In the genomic region with DNA sequence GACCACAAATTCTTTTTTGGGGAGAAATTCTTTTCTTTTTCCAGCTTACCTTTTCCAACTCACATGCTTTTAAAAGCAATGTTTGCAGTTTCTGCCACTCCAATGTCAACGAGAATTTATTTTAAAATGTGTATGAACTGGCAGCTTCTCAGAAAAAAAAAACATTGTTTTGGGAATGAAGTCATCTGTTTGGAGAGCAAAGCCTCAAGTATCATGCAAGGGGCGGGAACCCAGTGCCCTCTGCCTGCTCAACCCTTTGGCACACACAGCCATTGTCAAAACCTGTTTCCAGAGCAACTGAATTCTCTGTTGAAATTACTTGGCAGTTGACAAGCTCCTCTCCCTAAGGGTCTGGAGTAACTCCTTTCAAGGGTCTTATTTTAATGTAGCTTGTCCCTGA, we compare ENCODE assay signal across 13 cellular contexts.
A peak's percentile ranks its signal among the peaks of the same experiment; 100 is the strongest.
DNase-seq lines count a peak whose midpoint lies in the region; ATAC-seq and TF ChIP-seq lines count a peak whose summit lies in the region.
"Had no signal": no experiment of that assay in that cellular context is flagged by ENCODE, and none has a peak within 500 bp of the region (broad histone marks: within the 10 kb centered on the region; RNA-seq: fewer than 3 reads in every experiment).

No MANE protein-coding gene starts in this region.

- no peaks in the 10 kb centered on the region for H3K79me2 ChIP-seq in fibroblast of lung (ENCODE audit: control insufficient read depth, insufficient read depth, low read length)

- no peaks in the 10 kb centered on the region for H4K20me1 ChIP-seq in fibroblast of lung (ENCODE audit: control insufficient read depth, extremely low read depth, insufficient read depth, low read length)

- no peak for TF ChIP-seq POLR2A in thyroid gland (IDR thresholded peaks at IDR 0.05)

- H3K9ac ChIP-seq in fibroblast of lung (ENCODE audit: insufficient read depth, low read length): no peak overlapping the region

- H3K27me3 ChIP-seq in fibroblast of lung (ENCODE audit: control insufficient read depth, insufficient read depth, low read length) (no peaks in the 10 kb centered on the region), thyroid gland (no peaks in the 10 kb centered on the region)
- H3K27me3 ChIP-seq: colonic mucosa had no signal

- WGBS in thyroid gland, 2 donors: 18 to 25% methylated on average over 2 of the region's 2 CpGs

- TF ChIP-seq CTCF in fibroblast of lung (conservative IDR thresholded peaks at IDR 0.05 in 1 of 2, IDR thresholded peaks at IDR 0.05 in 1 of 2; ENCODE audit: low read depth in 1 of 2, low read length in 2 of 2) (no peak), thyroid gland (IDR thresholded peaks at IDR 0.05) (no peak)

- no peaks in the 10 kb centered on the region for H3K36me3 ChIP-seq in fibroblast of lung (ENCODE audit: control insufficient read depth, insufficient read depth, low read length)
- H3K36me3 ChIP-seq in thyroid gland: no peaks in the 10 kb centered on the region
- H3K36me3 ChIP-seq: colonic mucosa had no signal

- H3K4me2 ChIP-seq in fibroblast of lung (ENCODE audit: extremely low read depth, insufficient read depth, low read length): peak overlapping the region; percentile 15

- H3K27ac ChIP-seq in fibroblast of lung (ENCODE audit: insufficient read depth, low read length) (no peak overlapping the region), thyroid gland (peak overlapping the region in 2 of 3 donors; percentile 27 to 44)
- H3K27ac ChIP-seq: colonic mucosa, skin epidermis had no signal

- peak; percentile 13 for DNase-seq in NCI-H2171 treated with DMSO at 0.1 percent for 48 hours (lab: John Stamatoyannopoulos, UW)
- no peak for DNase-seq in NCI-H2171 (lab: John Stamatoyannopoulos, UW)
- peak; percentile 92 for DNase-seq in NCI-H774 (lab: John Stamatoyannopoulos, UW)
- peak; percentile 76 to 88 for DNase-seq in fibroblast of lung (ENCODE audit: low read depth in 2 of 2)
- peak; percentile 73 to 76 for DNase-seq in thyroid gland
- DNase-seq in stimulated activated CD4-positive, alpha-beta T cell treated with anti-CD3 and anti-CD28 coated beads, Interleukin-2, amount 100 ng/mL, for 48 hours: no peak
- DNase-seq in NOMO-1 treated with dmso at 0.1 percent for 144 hours (lab: John Stamatoyannopoulos, UW; ENCODE audit: unreplicated experiment): no peak
- DNase-seq: 8988T, colonic mucosa, GOT3 had no signal

- no peaks in the 10 kb centered on the region for H3K9me3 ChIP-seq in fibroblast of lung (ENCODE audit: control insufficient read depth, insufficient read depth, low read depth, low read length)
- no peaks in the 10 kb centered on the region for H3K9me3 ChIP-seq in thyroid gland
- H3K9me3 ChIP-seq: colonic mucosa had no signal

- ATAC-seq in HG03108 (IDR thresholded peaks at IDR 0.05; ENCODE audit: unreplicated experiment): no peak
- ATAC-seq: GM12878 had no signal

- H3K4me3 ChIP-seq in fibroblast of lung (replicated peaks in 1 of 4; ENCODE audit: control extremely low read depth in 1 of 4, insufficient read depth in 1 of 4, low read depth in 3 of 4, low read length in 4 of 4): no peak overlapping the region
- no peak overlapping the region for H3K4me3 ChIP-seq in thyroid gland (replicated peaks in 1 of 3)
- H3K4me3 ChIP-seq: colonic mucosa, GM12878, skin epidermis had no signal

- intact Hi-C loops in thyroid gland (cut with DNase I): no loop called here

- H3K4me1 ChIP-seq in fibroblast of lung (ENCODE audit: control insufficient read depth, extremely low read depth, insufficient read depth, low read length) (peaks cover 12% of the 10 kb centered on the region), thyroid gland (peaks cover 13% of the 10 kb centered on the region in 2 donors)
- H3K4me1 ChIP-seq: colonic mucosa had no signal

- H2AFZ ChIP-seq in fibroblast of lung (ENCODE audit: low read length): no peak overlapping the region

Comparison
In these comparisons a context has a peak if more than half of its experiments do, and no peak if none do; other contexts are left out.
1. DNase-seq: peak in NCI-H2171 treated with DMSO at 0.1 percent for 48 hours (single experiment), NCI-H774 (single experiment), fibroblast of lung (2 of 2) and thyroid gland (2 of 2); none in NCI-H2171 (single experiment), stimulated activated CD4-positive, alpha-beta T cell treated with anti-CD3 and anti-CD28 coated beads, Interleukin-2, amount 100 ng/mL, for 48 hours (0 of 2) and NOMO-1 treated with dmso at 0.1 percent for 144 hours (single experiment).